Comparison of ENCODE assay signal across 21 cellular contexts in the genomic region with DNA sequence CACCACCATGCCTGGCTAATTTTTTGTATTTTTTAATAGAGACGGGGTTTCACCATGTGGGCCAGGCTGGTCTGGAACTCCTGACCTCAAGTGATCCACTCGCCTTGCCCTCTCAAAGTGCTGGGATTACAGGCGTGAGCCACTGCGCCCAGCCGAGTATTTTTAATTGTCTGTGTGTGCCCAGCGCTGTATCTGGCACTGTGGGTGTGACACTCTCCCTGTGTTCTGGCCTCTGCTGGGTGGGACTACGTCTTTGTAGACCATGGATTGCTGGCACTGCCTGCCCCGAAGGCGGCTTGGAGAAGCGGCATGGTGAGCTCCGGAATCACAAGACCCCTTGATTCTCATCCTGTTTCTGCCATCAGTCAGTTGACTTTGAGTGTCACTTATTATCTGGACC.
"Had no signal": no experiment of that assay in that cellular context is flagged by ENCODE, and none has a peak within 500 bp of the region (broad histone marks: within the 10 kb centered on the region; RNA-seq: fewer than 3 reads in every experiment).

No MANE protein-coding gene starts in this region.

- H3K36me3 ChIP-seq: right lobe of liver, transverse colon had no signal

- FAIRE-seq: urothelium cell line had no signal

- DNase-seq: activated B cell treated with CpG ODN at 0.5 μM for 24 hours; activated CD4-positive, alpha-beta T cell treated with anti-CD3 and anti-CD28 coated beads for 4 hours; activated CD8-positive, alpha-beta memory T cell treated with anti-CD3 and anti-CD28 coated beads, Interleukin-2, amount 50 U/mL, for 48 hours; activated gamma-delta T cell treated with Interleukin-2 at 50 U/mL for 16 hours; body of pancreas; central memory CD4-positive, alpha-beta T cell; dermis blood vessel endothelial cell; effector CD8-positive, alpha-beta T cell; foreskin keratinocyte; kidney glomerular epithelial cell; midbrain; nucleus accumbens; right lobe of liver; stimulated activated CD4-positive, alpha-beta T cell treated with anti-CD3 and anti-CD28 coated beads, Interleukin-2, amount 100 ng/mL, for 24 hours; T1000; transverse colon had no signal

- H3K4me2 ChIP-seq: hepatocyte had no signal

- H3K27ac Mint-ChIP-seq: activated B cell treated with CpG ODN at 0.5 μM for 24 hours had no signal

- H3K9me3 Mint-ChIP-seq: activated B cell treated with CpG ODN at 0.5 μM for 24 hours; stimulated activated effector memory CD8-positive, alpha-beta T cell treated with anti-CD3 and anti-CD28 coated beads, Interleukin-12 subunit alpha, Interleukin-12 subunit beta, amount 100 ng/mL, for 72 hours had no signal

- H3K27me3 Mint-ChIP-seq: activated B cell treated with CpG ODN at 0.5 μM for 24 hours; natural killer cell treated with Interleukin-12 subunit alpha and Interleukin-12 subunit beta and Interleukin-15 and Interleukin-18, amount 100 ng/mL, for 72 hours had no signal

- H3K4me1 ChIP-seq: body of pancreas, foreskin keratinocyte, right lobe of liver, transverse colon had no signal

- H3K27ac ChIP-seq: body of pancreas, foreskin keratinocyte, hepatocyte, right lobe of liver, skin epidermis, transverse colon had no signal

- H3K4me1 Mint-ChIP-seq: activated B cell treated with CpG ODN at 0.5 μM for 24 hours had no signal

- H3K4me3 ChIP-seq: body of pancreas, hepatocyte, right lobe of liver, skin epidermis, transverse colon had no signal

- H3K79me2 ChIP-seq: hepatocyte had no signal

- H3K9me3 ChIP-seq: body of pancreas, right lobe of liver, transverse colon had no signal

- H3K27me3 ChIP-seq: body of pancreas, hepatocyte, right lobe of liver, transverse colon had no signal

- H2AFZ ChIP-seq: hepatocyte had no signal

- H3K36me3 Mint-ChIP-seq: natural killer cell treated with Interleukin-12 subunit alpha and Interleukin-12 subunit beta and Interleukin-15 and Interleukin-18, amount 100 ng/mL, for 72 hours; stimulated activated effector memory CD8-positive, alpha-beta T cell treated with anti-CD3 and anti-CD28 coated beads, Interleukin-12 subunit alpha, Interleukin-12 subunit beta, amount 100 ng/mL, for 72 hours had no signal

- H3K4me3 Mint-ChIP-seq: activated B cell treated with CpG ODN at 0.5 μM for 24 hours; natural killer cell treated with Interleukin-12 subunit alpha and Interleukin-12 subunit beta and Interleukin-15 and Interleukin-18, amount 100 ng/mL, for 72 hours had no signal

- ATAC-seq: body of pancreas; foreskin keratinocyte; natural killer cell treated with Interleukin-12 subunit alpha and Interleukin-12 subunit beta and Interleukin-15 and Interleukin-18, amount 100 ng/mL, for 72 hours; right lobe of liver; stimulated activated effector memory CD8-positive, alpha-beta T cell treated with anti-CD3 and anti-CD28 coated beads, Interleukin-12 subunit alpha, Interleukin-12 subunit beta, amount 100 ng/mL, for 72 hours had no signal
